ENCODE assay signal across 21 cellular contexts in genomic region chr12:1799068-1799881, GRCh38. TPM values are rescaled to one million over a fixed set of nuclear protein-coding genes. Genes with fewer than 3 reads are reported as not detected.
A peak's percentile ranks its signal among the peaks of the same experiment; 100 is the strongest.
DNase-seq lines count a peak whose midpoint lies in the region; ATAC-seq and TF ChIP-seq lines count a peak whose summit lies in the region.
"Had no signal": no experiment of that assay in that cellular context is flagged by ENCODE, and none has a peak within 500 bp of the region (broad histone marks: within the 10 kb centered on the region; RNA-seq: fewer than 3 reads in every experiment).

No MANE protein-coding gene starts in this region.

- intact Hi-C loops in activated CD4-positive, alpha-beta T cell treated with anti-CD3 and anti-CD28 coated beads for 36 hours (cut with DNase I, micrococcal nuclease), result loop anchor here (5.0 to 10.0 kb wide), 4 partner anchors 496 to 1013 kb away; partner anchors contain the start of gene ITFG2 (in 1 of the 2)
- intact Hi-C loops in posterior vena cava (cut with DNase I), result loop anchor here (5.0 to 10.0 kb wide), 4 partner anchors 128 to 786 kb away; no protein-coding TSS in a partner anchor

- H3K36me3 Mint-ChIP-seq in activated CD4-positive, alpha-beta T cell treated with anti-CD3 and anti-CD28 coated beads for 36 hours (ENCODE audit: low read depth), result no peaks in the 10 kb centered on the region
- H3K36me3 Mint-ChIP-seq in effector memory CD8-positive, alpha-beta T cell (ENCODE audit: insufficient read depth), result peaks cover 15% of the 10 kb centered on the region
- H3K36me3 Mint-ChIP-seq: naive B cell had no signal

- no peak overlapping the region for H3K27ac Mint-ChIP-seq in activated CD4-positive, alpha-beta T cell treated with anti-CD3 and anti-CD28 coated beads for 36 hours
- H3K27ac Mint-ChIP-seq in effector memory CD8-positive, alpha-beta T cell, result peak overlapping the region; percentile 16 to 68
- H3K27ac Mint-ChIP-seq: naive B cell had no signal

- H3K9me3 Mint-ChIP-seq in activated CD4-positive, alpha-beta T cell treated with anti-CD3 and anti-CD28 coated beads for 36 hours (ENCODE audit: low read depth), result no peaks in the 10 kb centered on the region
- H3K9me3 Mint-ChIP-seq in effector memory CD8-positive, alpha-beta T cell, result no peaks in the 10 kb centered on the region

- no peak overlapping the region for H3K4me3 Mint-ChIP-seq in activated CD4-positive, alpha-beta T cell treated with anti-CD3 and anti-CD28 coated beads for 36 hours
- no peak overlapping the region for H3K4me3 Mint-ChIP-seq in effector memory CD8-positive, alpha-beta T cell

- peaks cover 0 to 17% (median 6%) of the 10 kb centered on the region in 4 donors for H3K4me1 ChIP-seq in Peyer's patch

- no peaks in the 10 kb centered on the region for H3K36me3 ChIP-seq in Peyer's patch
- H3K36me3 ChIP-seq: heart left ventricle, thyroid gland had no signal

- no peak overlapping the region for H3K27ac ChIP-seq in Peyer's patch
- H3K27ac ChIP-seq: heart left ventricle, PC-9, psoas muscle, thyroid gland had no signal

- no peaks in the 10 kb centered on the region for H3K27me3 ChIP-seq in Peyer's patch
- H3K27me3 ChIP-seq: heart left ventricle, thyroid gland had no signal

- H3K9me3 ChIP-seq in Peyer's patch, result no peaks in the 10 kb centered on the region
- H3K9me3 ChIP-seq: heart left ventricle, psoas muscle, thyroid gland had no signal

- TF ChIP-seq POLR2A in Peyer's patch (IDR thresholded peaks at IDR 0.05), result no peak

- CTCF ChIA-PET in activated CD4-positive, alpha-beta T cell treated with anti-CD3 and anti-CD28 coated beads for 36 hours (lab: Charles Lee), result interaction anchor here (0.6 to 10.7 kb wide), 4 partner anchors 127 to 780 kb away, joined by 3 to 126 read pairs (median 4); no protein-coding TSS in a partner anchor

- DNase-seq in activated CD4-positive, alpha-beta T cell treated with anti-CD3 and anti-CD28 coated beads for 48 hours, result peak; percentile 2
- DNase-seq in activated CD4-positive, alpha-beta T cell treated with anti-CD3 and anti-CD28 coated beads for 36 hours, result no peak
- peak; percentile 16 to 46 (median 34) for DNase-seq in Peyer's patch
- DNase-seq in effector memory CD8-positive, alpha-beta T cell, result no peak
- DNase-seq in posterior vena cava (ENCODE audit: low spot score), result peak; percentile 79
- DNase-seq in glomerular visceral epithelial cell (ENCODE audit: extremely low spot score), result no peak
- DNase-seq: amniotic stem cell, C1 segment of cervical spinal cord, DMS 273 treated with DMSO at 0.1 percent for 48 hours, naive B cell, NCI-H1436, NCI-H2227 treated with DMSO at 0.1 percent for 48 hours, PC-9, thyroid gland had no signal

- peaks cover 2% of the 10 kb centered on the region for H3K4me1 Mint-ChIP-seq in activated CD4-positive, alpha-beta T cell treated with anti-CD3 and anti-CD28 coated beads for 36 hours
- peaks cover 9 to 18% of the 10 kb centered on the region in 2 donors for H3K4me1 Mint-ChIP-seq in effector memory CD8-positive, alpha-beta T cell (ENCODE audit: low read depth in 2 of 2)

- no peak overlapping the region for H3K4me3 ChIP-seq in Peyer's patch
- H3K4me3 ChIP-seq: heart left ventricle, lung, PC-9, psoas muscle, smooth muscle cell, thyroid gland had no signal

- no peak for ATAC-seq in activated CD4-positive, alpha-beta T cell treated with anti-CD3 and anti-CD28 coated beads for 36 hours
- ATAC-seq in effector memory CD8-positive, alpha-beta T cell (replicated peaks), result no peak
- ATAC-seq in HG02759 (IDR thresholded peaks at IDR 0.05; ENCODE audit: unreplicated experiment) (no peak), GM21390 (IDR thresholded peaks at IDR 0.05; ENCODE audit: unreplicated experiment) (no peak)
- ATAC-seq: heart left ventricle, psoas muscle had no signal

- TF ChIP-seq CTCF in Peyer's patch (IDR thresholded peaks at IDR 0.05), result no peak

- no peaks in the 10 kb centered on the region for H3K27me3 Mint-ChIP-seq in activated CD4-positive, alpha-beta T cell treated with anti-CD3 and anti-CD28 coated beads for 36 hours
- H3K27me3 Mint-ChIP-seq in effector memory CD8-positive, alpha-beta T cell, result no peaks in the 10 kb centered on the region
- H3K27me3 Mint-ChIP-seq: naive B cell had no signal

- POLR2A ChIA-PET in activated CD4-positive, alpha-beta T cell treated with anti-CD3 and anti-CD28 coated beads for 36 hours (lab: Charles Lee), result interaction anchor here (0.5 to 1.1 kb wide), 3 partner anchors 106 to 327 kb away, joined by 3 read pairs; no protein-coding TSS in a partner anchor

RNA-seq across cellular contexts. Expression of gene LRTM2, which starts 21.1 kb away (rescaled TPM):
- not detected for total RNA-seq in activated CD4-positive, alpha-beta T cell treated with anti-CD3 and anti-CD28 coated beads for 36 hours
- total RNA-seq in Peyer's patch (not detected), posterior vena cava (not detected)
- total RNA-seq: heart left ventricle, lung, M059J, PC-9, psoas muscle, smooth muscle cell, thyroid gland had no signal

Comparison
In these comparisons a context has a peak if more than half of its experiments do, and no peak if none do; other contexts are left out.
1. DNase-seq: peak in activated CD4-positive, alpha-beta T cell treated with anti-CD3 and anti-CD28 coated beads for 48 hours (single experiment), Peyer's patch (3 of 3) and posterior vena cava (single experiment); none in activated CD4-positive, alpha-beta T cell treated with anti-CD3 and anti-CD28 coated beads for 36 hours (single experiment), effector memory CD8-positive, alpha-beta T cell (0 of 3) and glomerular visceral epithelial cell (single experiment).